ENCODE assay signal across 15 cellular contexts in the genomic region with DNA sequence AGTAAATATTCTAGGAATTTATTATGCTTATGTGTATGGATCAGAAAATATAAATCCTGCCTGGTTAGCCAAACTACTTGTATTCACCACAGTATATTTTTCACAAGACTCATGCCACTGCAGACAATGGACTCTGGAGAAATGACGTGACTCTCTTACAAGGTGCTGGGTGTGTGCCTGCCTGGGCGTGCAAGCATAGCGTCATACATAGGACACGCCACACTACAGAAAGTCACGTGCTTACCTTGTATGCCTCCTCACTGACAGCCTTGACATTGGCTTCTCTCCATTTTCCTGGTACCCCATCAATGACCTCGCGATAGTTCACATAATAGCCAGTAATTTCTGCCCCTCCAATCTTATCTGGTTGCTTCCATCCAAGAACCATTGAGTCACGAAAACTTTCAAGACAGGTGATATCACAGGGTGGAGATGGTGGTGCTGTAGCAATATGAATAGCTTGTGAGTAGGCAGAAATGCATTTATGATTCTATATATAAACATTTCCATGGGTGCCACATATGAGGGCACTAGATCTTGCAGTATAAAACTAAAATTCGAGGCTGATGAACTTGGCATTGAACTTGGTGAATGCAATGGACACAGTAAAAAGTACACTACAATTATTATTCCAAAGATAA.
A peak's percentile ranks its signal among the peaks of the same experiment; 100 is the strongest.
DNase-seq lines count a peak whose midpoint lies in the region; ATAC-seq, FAIRE-seq and TF ChIP-seq lines count a peak whose summit lies in the region.
"Had no signal": no experiment of that assay in that cellular context is flagged by ENCODE, and none has a peak within 500 bp of the region (broad histone marks: within the 10 kb centered on the region; RNA-seq: fewer than 3 reads in every experiment).

No MANE protein-coding gene starts in this region.

- H3K79me2 ChIP-seq in K562 (ENCODE audit: control insufficient read depth, insufficient read depth, low read length) = no peaks in the 10 kb centered on the region

- POLR2A ChIA-PET in MCF 10A (lab: Yijun Ruan, JAX) (interaction anchor here (1.0 kb wide), 1 partner anchor 9 kb away, joined by 3 read pairs; no protein-coding TSS in a partner anchor), K562 (lab: Yijun Ruan, JAX) (interaction anchor here (1.0 kb wide), 1 partner anchor 9 kb away, joined by 3 read pairs; no protein-coding TSS in a partner anchor)

- no peak overlapping the region; the same call in 1 of the 2 replicates for H3K4me2 ChIP-seq in K562 (ENCODE audit: insufficient read depth, low read length)
- H3K4me2 ChIP-seq: BLaER1 treated with 17β-estradiol and CSF1 and Interleukin-3, amounts not matched to agents 10 nM and 100 nM had no signal

- H3K36me3 Mint-ChIP-seq in MCF 10A (ENCODE audit: insufficient read depth, unreplicated experiment) = no peaks in the 10 kb centered on the region
- H3K36me3 Mint-ChIP-seq in activated naive CD8-positive, alpha-beta T cell treated with anti-CD3 and anti-CD28 coated beads, Interleukin-2, amount 50 U/mL, for 24 hours (ENCODE audit: low read depth) = peaks cover 7% of the 10 kb centered on the region

- CTCF ChIA-PET in MCF 10A (lab: Yijun Ruan, JAX) (interaction anchor here (0.5 to 3.2 kb wide), 4 partner anchors 19 to 325 kb away, joined by 3 to 12 read pairs (median 3); no protein-coding TSS in a partner anchor), K562 (lab: Yijun Ruan, JAX; ENCODE audit: low intra/inter-chr PET ratio) (no interaction called here)

- no peak overlapping the region for H3K4me3 ChIP-seq in breast epithelium
- no peak overlapping the region for H3K4me3 ChIP-seq in K562
- H3K4me3 ChIP-seq in esophagus muscularis mucosa = no peak overlapping the region
- H3K4me3 ChIP-seq: BLaER1 treated with 17β-estradiol and CSF1 and Interleukin-3, amounts not matched to agents 10 nM and 100 nM; HAP-1 had no signal

- H3K4me1 ChIP-seq in breast epithelium (no peaks in the 10 kb centered on the region), K562 (replicated peaks in 1 of 2; ENCODE audit: control insufficient read depth in 2 of 2, insufficient read depth in 2 of 2, low read length in 2 of 2) (no peaks in the 10 kb centered on the region; a peak in 2 of 5 replicates), esophagus muscularis mucosa (peaks cover 0 to 9% (median 9%) of the 10 kb centered on the region in 4 donors)

- H3K27me3 ChIP-seq in breast epithelium (no peaks in the 10 kb centered on the region), K562 (ENCODE audit: control insufficient read depth in 2 of 2, insufficient read depth in 2 of 2, low read length in 2 of 2) (no peaks in the 10 kb centered on the region), esophagus muscularis mucosa (no peaks in the 10 kb centered on the region)
- H3K27me3 ChIP-seq: BLaER1 treated with 17β-estradiol and CSF1 and Interleukin-3, amounts not matched to agents 10 nM and 100 nM had no signal

- BruUV-seq in MCF 10A (replicated peaks; lab: Mats Ljungman, UMichigan) (no TSS peak), K562 (replicated peaks; lab: Mats Ljungman, UMichigan) (no TSS peak)

- H3K27ac Mint-ChIP-seq in MCF 10A (ENCODE audit: low read depth, unreplicated experiment) = peak overlapping the region; percentile 12
- no peak overlapping the region for H3K27ac Mint-ChIP-seq in activated naive CD8-positive, alpha-beta T cell treated with anti-CD3 and anti-CD28 coated beads, Interleukin-2, amount 50 U/mL, for 24 hours
- H3K27ac Mint-ChIP-seq: CD4-positive, CD25-positive, alpha-beta regulatory T cell had no signal

- DNase-seq in MCF 10A (ENCODE audit: unreplicated experiment) = peak; percentile 32
- no peak for DNase-seq in breast epithelium (ENCODE audit: low spot score in 2 of 2)
- DNase-seq in K562 (ENCODE audit: extremely low read depth in 1 of 4, low spot score in 3 of 4) = peak in 1 of 4 experiments; percentile 25
- DNase-seq in esophagus muscularis mucosa (ENCODE audit: extremely low spot score) = peak; percentile 81
- DNase-seq in urothelium cell line (ENCODE audit: low spot score) = no peak
- no peak for DNase-seq in activated naive CD8-positive, alpha-beta T cell treated with anti-CD3 and anti-CD28 coated beads, Interleukin-2, amount 50 U/mL, for 24 hours
- DNase-seq in NOMO-1 treated with DMSO at 0.1 percent for 48 hours (lab: John Stamatoyannopoulos, UW; ENCODE audit: unreplicated experiment) = no peak
- DNase-seq: 8988T; ACHN; CD4-positive, CD25-positive, alpha-beta regulatory T cell; DMS53; GF-D8 had no signal

- intact Hi-C loops in MCF 10A (cut with micrococcal nuclease) = loop anchor here (5.0 kb wide), 1 partner anchor 114 kb away; a partner anchor contains a TSS
- intact Hi-C loops in breast epithelium (cut with DNase I; ENCODE audit: low total_unique reads) = no loop called here
- intact Hi-C loops in K562 (cut with micrococcal nuclease) = no loop called here
- intact Hi-C loops in esophagus muscularis mucosa (cut with DNase I) = loop anchor here (5.0 kb wide), 1 partner anchor 194 kb away; no protein-coding TSS in a partner anchor

- no peaks in the 10 kb centered on the region for H4K20me1 ChIP-seq in K562 (replicated peaks; ENCODE audit: control insufficient read depth, insufficient read depth, low read length)
- H4K20me1 ChIP-seq: BLaER1 treated with 17β-estradiol and CSF1 and Interleukin-3, amounts not matched to agents 10 nM and 100 nM had no signal

- no peak for TF ChIP-seq EP300 in K562 (IDR thresholded peaks at IDR 0.05; ENCODE audit: low read length)
- no peak for TF ChIP-seq EP300 in esophagus muscularis mucosa (IDR thresholded peaks at IDR 0.05)

- no peak overlapping the region for H3K9ac ChIP-seq in K562 (ENCODE audit: insufficient read depth in 1 of 2, low read depth in 2 of 2, low read length in 2 of 2)
- H3K9ac ChIP-seq: BLaER1 treated with 17β-estradiol and CSF1 and Interleukin-3, amounts not matched to agents 10 nM and 100 nM had no signal

- TF ChIP-seq CTCF in MCF 10A (IDR thresholded peaks at IDR 0.05; ENCODE audit: unreplicated experiment) = no peak
- TF ChIP-seq CTCF in breast epithelium (IDR thresholded peaks at IDR 0.05) = no peak
- TF ChIP-seq CTCF in K562 (IDR thresholded peaks at IDR 0.05 in 2 of 3, conservative IDR thresholded peaks at IDR 0.05 in 1 of 3; ENCODE audit: insufficient read depth in 2 of 3, low read depth in 1 of 3, low read length in 3 of 3) = no peak
- TF ChIP-seq CTCF in esophagus muscularis mucosa (IDR thresholded peaks at IDR 0.05) = no peak

- WGBS in K562 (ENCODE audit: insufficient coverage, low coverage, missing lambda C conversion rate) = 21% methylated on average over 9 of the region's 9 CpGs
- 95% methylated on average over 9 of the region's 9 CpGs for WGBS in esophagus muscularis mucosa

- no peak for TF ChIP-seq RAD21 in K562 (CRISPR knock-in tag; conservative IDR thresholded peaks at IDR 0.05 in 1 of 2, IDR thresholded peaks at IDR 0.05 in 1 of 2)

- H3K4me1 Mint-ChIP-seq in MCF 10A (ENCODE audit: insufficient read depth, unreplicated experiment) = peaks cover 10% of the 10 kb centered on the region
- H3K4me1 Mint-ChIP-seq in activated naive CD8-positive, alpha-beta T cell treated with anti-CD3 and anti-CD28 coated beads, Interleukin-2, amount 50 U/mL, for 24 hours = peaks cover 4% of the 10 kb centered on the region

- no peaks in the 10 kb centered on the region for H3K9me3 Mint-ChIP-seq in MCF 10A (ENCODE audit: unreplicated experiment)
- peaks cover 5% of the 10 kb centered on the region for H3K9me3 Mint-ChIP-seq in activated naive CD8-positive, alpha-beta T cell treated with anti-CD3 and anti-CD28 coated beads, Interleukin-2, amount 50 U/mL, for 24 hours

- in situ Hi-C loops in K562 (cut with MboI) = no loop called here

- H2AFZ ChIP-seq in K562 (ENCODE audit: low read depth, low read length) = peak overlapping the region; percentile 53

- ATAC-seq in K562 = peak; percentile 57
- no peak for ATAC-seq in activated naive CD8-positive, alpha-beta T cell treated with anti-CD3 and anti-CD28 coated beads, Interleukin-2, amount 50 U/mL, for 24 hours

- no peak overlapping the region for H3K4me3 Mint-ChIP-seq in MCF 10A (ENCODE audit: unreplicated experiment)
- no peak overlapping the region for H3K4me3 Mint-ChIP-seq in activated naive CD8-positive, alpha-beta T cell treated with anti-CD3 and anti-CD28 coated beads, Interleukin-2, amount 50 U/mL, for 24 hours
- H3K4me3 Mint-ChIP-seq: CD4-positive, CD25-positive, alpha-beta regulatory T cell had no signal

- TF ChIP-seq POLR2A in breast epithelium (IDR thresholded peaks at IDR 0.05) (no peak), K562 (conservative IDR thresholded peaks at IDR 0.05) (no peak), esophagus muscularis mucosa (IDR thresholded peaks at IDR 0.05; ENCODE audit: low read depth) (no peak)

- H3K36me3 ChIP-seq in breast epithelium = peaks cover 6% of the 10 kb centered on the region
- no peaks in the 10 kb centered on the region for H3K36me3 ChIP-seq in K562 (ENCODE audit: control insufficient read depth, insufficient read depth, low read length)
- H3K36me3 ChIP-seq in esophagus muscularis mucosa = peaks cover 0 to 42% (median 22%) of the 10 kb centered on the region in 4 donors
- H3K36me3 ChIP-seq: BLaER1 treated with 17β-estradiol and CSF1 and Interleukin-3, amounts not matched to agents 10 nM and 100 nM; HAP-1 had no signal

- H3K9me3 ChIP-seq in breast epithelium (no peaks in the 10 kb centered on the region), K562 (replicated peaks; ENCODE audit: control insufficient read depth, insufficient read depth, low read depth, low read length) (no peaks in the 10 kb centered on the region), esophagus muscularis mucosa (no peaks in the 10 kb centered on the region)
- H3K9me3 ChIP-seq: HAP-1 had no signal

- H3K9me1 ChIP-seq in K562 (ENCODE audit: control insufficient read depth, insufficient read depth, low read length) = no peaks in the 10 kb centered on the region

- no peaks in the 10 kb centered on the region for H3K27me3 Mint-ChIP-seq in MCF 10A (ENCODE audit: insufficient read depth, unreplicated experiment)
- H3K27me3 Mint-ChIP-seq in activated naive CD8-positive, alpha-beta T cell treated with anti-CD3 and anti-CD28 coated beads, Interleukin-2, amount 50 U/mL, for 24 hours = no peaks in the 10 kb centered on the region

- FAIRE-seq in K562 (lab: Jason Lieb, UNC) (no peak), urothelium cell line (lab: Jason Lieb, UNC) (peak; percentile 91)
- FAIRE-seq: H1 had no signal

- H3K27ac ChIP-seq in breast epithelium = no peak overlapping the region
- no peak overlapping the region for H3K27ac ChIP-seq in K562 (ENCODE audit: extremely low read depth, low read depth, low read length)
- no peak overlapping the region for H3K27ac ChIP-seq in esophagus muscularis mucosa (replicated peaks in 1 of 4)
- H3K27ac ChIP-seq: BLaER1 treated with 17β-estradiol and CSF1 and Interleukin-3, amounts not matched to agents 10 nM and 100 nM had no signal

TF ChIP-seq in K562, 482 proteins besides CTCF, POLR2A, EP300 and RAD21 (continues in another document):
- TF ChIP-seq BHLHE40 (IDR thresholded peaks at IDR 0.05; ENCODE audit: low read length) = peak; percentile 68

Comparison
In these comparisons a context has a peak if more than half of its experiments do, and no peak if none do; other contexts are left out.
1. DNase-seq: peak in MCF 10A (single experiment) and esophagus muscularis mucosa (single experiment); none in breast epithelium (0 of 2), urothelium cell line (single experiment), activated naive CD8-positive, alpha-beta T cell treated with anti-CD3 and anti-CD28 coated beads, Interleukin-2, amount 50 U/mL, for 24 hours (single experiment) and NOMO-1 treated with DMSO at 0.1 percent for 48 hours (single experiment).
2. intact Hi-C loops: an anchor here in MCF 10A (5.0 kb wide) and esophagus muscularis mucosa (5.0 kb wide); none called in breast epithelium and K562.